1 cellular context compared by ENCODE assay signal in genomic region chr13:33542309-33543088, GRCh38.
TF ChIP-seq lines count a peak whose summit lies in the region.

No MANE protein-coding gene starts in this region.

TF ChIP-seq in HepG2, 621 proteins besides CTCF, POLR2A, EP300 and RAD21 (continued from another document and continues in another):
- TF ChIP-seq GZF1 (CRISPR knock-in tag; IDR thresholded peaks at IDR 0.05) (peak; percentile 93), HDAC6 (IDR thresholded peaks at IDR 0.05; ENCODE audit: low read depth, low read length) (no peak), ZMYM4 (CRISPR knock-in tag; IDR thresholded peaks at IDR 0.05) (peak; percentile 100), HMGXB4 (CRISPR knock-in tag; IDR thresholded peaks at IDR 0.05; ENCODE audit: borderline replicate concordance in 1 of 2, low read depth in 1 of 2) (peak; percentile 93 to 96), ZNF414 (CRISPR knock-in tag; IDR thresholded peaks at IDR 0.05) (peak; percentile 94), MAF1 (CRISPR knock-in tag; IDR thresholded peaks at IDR 0.05; ENCODE audit: borderline replicate concordance) (no peak; the same call in 1 of the 2 replicates), SPEN (CRISPR knock-in tag; IDR thresholded peaks at IDR 0.05; ENCODE audit: low read depth) (peak; percentile 90), ZBTB8A (CRISPR knock-in tag; IDR thresholded peaks at IDR 0.05; ENCODE audit: borderline replicate concordance, low read depth) (peak; percentile 86), ZNF24 (IDR thresholded peaks at IDR 0.05) (0 out of 2 replicates have a peak, but pooled peaks have one; percentile 36), ZNF17 (CRISPR knock-in tag; IDR thresholded peaks at IDR 0.05) (peak; percentile 96; the same call in 1 of the 2 replicates), ATF2 (CRISPR knock-in tag; IDR thresholded peaks at IDR 0.05) (peak; percentile 85), ZSCAN31 (CRISPR knock-in tag; IDR thresholded peaks at IDR 0.05; ENCODE audit: low read depth) (peak; percentile 99), TOE1 (CRISPR knock-in tag; IDR thresholded peaks at IDR 0.05) (no peak; the same call in 1 of the 2 replicates), GMEB2 (CRISPR knock-in tag; IDR thresholded peaks at IDR 0.05; ENCODE audit: low read depth) (peak; percentile 74), ISX (CRISPR knock-in tag; conservative IDR thresholded peaks at IDR 0.05) (peak; percentile 51; the same call in 1 of the 2 replicates), BORCS8-MEF2B (CRISPR knock-in tag; IDR thresholded peaks at IDR 0.05) (peak; percentile 98), LRRFIP1 (CRISPR knock-in tag; conservative IDR thresholded peaks at IDR 0.05) (no peak), AGO1 (IDR thresholded peaks at IDR 0.05; ENCODE audit: low read depth, low read length, poor library complexity, severe bottlenecking) (peak; percentile 59), ZNF598 (CRISPR knock-in tag; IDR thresholded peaks at IDR 0.05; ENCODE audit: borderline replicate concordance) (peak; percentile 99), RBFOX2 (IDR thresholded peaks at IDR 0.05; ENCODE audit: low read depth, low read length) (peak; percentile 88), NRL (CRISPR knock-in tag; IDR thresholded peaks at IDR 0.05; ENCODE audit: borderline replicate concordance) (peak; percentile 99), ZNF740 (CRISPR knock-in tag; IDR thresholded peaks at IDR 0.05) (peak; percentile 83; the same call in 1 of the 2 replicates), ZIK1 (CRISPR knock-in tag; IDR thresholded peaks at IDR 0.05; ENCODE audit: borderline replicate concordance, low read depth) (peak; percentile 97; the same call in 1 of the 2 replicates), SNAPC4 (CRISPR knock-in tag; IDR thresholded peaks at IDR 0.05) (peak; percentile 77; the same call in 1 of the 2 replicates), CEBPZ (IDR thresholded peaks at IDR 0.05; ENCODE audit: low read length) (no peak), SALL1 (CRISPR knock-in tag; IDR thresholded peaks at IDR 0.05) (peak; percentile 99), TEAD3 (CRISPR knock-in tag; optimal IDR thresholded peaks at IDR 0.05; ENCODE audit: borderline replicate concordance) (peak; percentile 72), NR3C1 (CRISPR knock-in tag; IDR thresholded peaks at IDR 0.05) (no peak), ZNF574 (CRISPR knock-in tag; IDR thresholded peaks at IDR 0.05) (peak; percentile 97), ZNF589 (CRISPR knock-in tag; conservative IDR thresholded peaks at IDR 0.05) (peak; percentile 90; the same call in 1 of the 2 replicates), NONO (IDR thresholded peaks at IDR 0.05) (no peak), NONO (CRISPR knock-in tag; conservative IDR thresholded peaks at IDR 0.05) (peak; percentile 92), ZSCAN29 (CRISPR knock-in tag; conservative IDR thresholded peaks at IDR 0.05) (peak; percentile 81; the same call in 1 of the 2 replicates), ZMYM2 (CRISPR knock-in tag; IDR thresholded peaks at IDR 0.05) (peak; percentile 97), NR1H2 (CRISPR knock-in tag; IDR thresholded peaks at IDR 0.05; ENCODE audit: borderline replicate concordance, low read depth) (no peak), SP1 (IDR thresholded peaks at IDR 0.05) (no peak), SP1 (CRISPR knock-in tag; IDR thresholded peaks at IDR 0.05) (peak; percentile 71), JARID2 (CRISPR knock-in tag; IDR thresholded peaks at IDR 0.05; ENCODE audit: insufficient replicate concordance) (no peak), ZNF30 (CRISPR knock-in tag; IDR thresholded peaks at IDR 0.05) (peak; percentile 93)
